ENCODE assay signal across 33 cellular contexts in genomic region chr2:126930970-126931590, GRCh38. TPM values are rescaled to one million over a fixed set of nuclear protein-coding genes. Genes with fewer than 3 reads are reported as not detected.
"Had no signal": no experiment of that assay in that cellular context is flagged by ENCODE, and none has a peak within 500 bp of the region (broad histone marks: within the 10 kb centered on the region; RNA-seq: fewer than 3 reads in every experiment).

No MANE protein-coding gene starts in this region.

- H3K79me2 ChIP-seq: hepatocyte had no signal

- H2AFZ ChIP-seq: hepatocyte, neural progenitor cell had no signal

- DNase-seq: heart right ventricle; islet precursor cell; left ventricle myocardium inferior; mesendoderm; naive B cell; natural killer cell; nephron progenitor cell; pancreas; retina; right lobe of liver; stimulated activated CD4-positive, alpha-beta T cell treated with anti-CD3 and anti-CD28 coated beads, Interleukin-1b, Interleukin-23, amount 100 ng/mL, for 48 hours; stimulated activated CD4-positive, alpha-beta T cell treated with anti-CD3 and anti-CD28 coated beads, Interleukin-2, amount 100 ng/mL, for 48 hours; stimulated activated CD4-positive, alpha-beta T cell treated with anti-CD3 and anti-CD28 coated beads, Interleukin-4, amount 100 ng/mL, for 4 hours; stimulated activated CD8-positive, alpha-beta memory T cell treated with anti-CD3 and anti-CD28 coated beads, Interleukin-4, amount 100 ng/mL, for 48 hours; stimulated activated naive CD8-positive, alpha-beta T cell treated with anti-CD3 and anti-CD28 coated beads, Interleukin-15, Interleukin-2, amounts not matched to agents 100 U/mL and 50 U/mL, for 24 hours; stomach; testis; thyroid gland; transverse colon; upper lobe of right lung; uterus had no signal

- H3K27me3 ChIP-seq: hepatocyte, pancreas, right lobe of liver, testis, thyroid gland, transverse colon, uterus had no signal

- H3K27ac ChIP-seq: heart right ventricle, hepatocyte, left ventricle myocardium inferior, neural progenitor cell, pancreas, prostate gland, right lobe of liver, stomach, testis, thyroid gland, transverse colon, upper lobe of right lung, uterus had no signal

- H3K9me3 Mint-ChIP-seq: natural killer cell had no signal

- H3K9me3 ChIP-seq: pancreas, prostate gland, right lobe of liver, testis, thyroid gland, transverse colon, upper lobe of right lung, uterus had no signal

- H3K27ac Mint-ChIP-seq: mesothelial cell of epicardium; naive B cell; natural killer cell; nephron progenitor cell; neural progenitor cell; stimulated activated memory B cell treated with anti-CD40 and anti-IgM and Interleukin-4, amounts not matched to agents 10 μg/mL and 1 μg/mL and 100 μg/mL, for 72 hours had no signal

- H3K4me2 ChIP-seq: hepatocyte, neural progenitor cell, smooth muscle cell had no signal

- ATAC-seq: heart right ventricle; natural killer cell; pancreas; stimulated activated memory B cell treated with anti-CD40 and anti-IgM and Interleukin-4, amounts not matched to agents 10 μg/mL and 1 μg/mL and 100 μg/mL, for 72 hours; stimulated activated naive CD8-positive, alpha-beta T cell treated with anti-CD3 and anti-CD28 coated beads, Interleukin-15, Interleukin-2, amounts not matched to agents 100 U/mL and 50 U/mL, for 24 hours; upper lobe of right lung had no signal

- H3K4me3 ChIP-seq: heart right ventricle, hepatocyte, left ventricle myocardium inferior, neural progenitor cell, pancreas, prostate gland, right lobe of liver, smooth muscle cell, stomach, testis, thyroid gland, transverse colon, upper lobe of right lung, uterus had no signal

- H3K4me3 Mint-ChIP-seq: mesothelial cell of epicardium; naive B cell; natural killer cell; nephron progenitor cell; neural progenitor cell; stimulated activated memory B cell treated with anti-CD40 and anti-IgM and Interleukin-4, amounts not matched to agents 10 μg/mL and 1 μg/mL and 100 μg/mL, for 72 hours had no signal

- H3K9ac ChIP-seq: neural progenitor cell had no signal

- H3K4me1 Mint-ChIP-seq: neural progenitor cell had no signal

- H3K36me3 ChIP-seq: heart right ventricle, left ventricle myocardium inferior, neural progenitor cell, pancreas, prostate gland, right lobe of liver, stomach, thyroid gland, transverse colon, upper lobe of right lung, uterus had no signal

- H3K4me1 ChIP-seq: heart right ventricle, left ventricle myocardium inferior, neural progenitor cell, pancreas, prostate gland, right lobe of liver, stomach, testis, thyroid gland, transverse colon, upper lobe of right lung, uterus had no signal

- FAIRE-seq: pancreas had no signal

- H3K36me3 Mint-ChIP-seq: mesothelial cell of epicardium; neural progenitor cell; stimulated activated memory B cell treated with anti-CD40 and anti-IgM and Interleukin-4, amounts not matched to agents 10 μg/mL and 1 μg/mL and 100 μg/mL, for 72 hours had no signal

RNA-seq across cellular contexts. Expression of gene TEX51, which starts 32.4 kb away (rescaled TPM):
- total RNA-seq: heart right ventricle, hepatocyte, kidney epithelial cell, left ventricle myocardium inferior, lower leg skin, lung microvascular endothelial cell, mesothelial cell of epicardium, mononuclear cell, natural killer cell, omental fat pad, pancreas, skeletal muscle tissue, smooth muscle cell, stomach, thyroid gland, transverse colon, upper lobe of right lung, uterus had no signal
- polyA plus RNA-seq: heart right ventricle, hepatocyte, pancreas, smooth muscle cell, stomach had no signal
